In genomic region chr19:46860125-46860845, GRCh38 we compare ENCODE assay signal across 1 cellular context.
A peak's percentile ranks its signal among the peaks of the same experiment; 100 is the strongest.
TF ChIP-seq lines count a peak whose summit lies in the region.

No MANE protein-coding gene starts in this region.

TF ChIP-seq in HepG2, 621 proteins besides CTCF, POLR2A, EP300 and RAD21 (continued from another document and continues in another):
- TF ChIP-seq CBX5 (CRISPR knock-in tag; IDR thresholded peaks at IDR 0.05; ENCODE audit: borderline replicate concordance) = no peak
- peak; percentile 74 for TF ChIP-seq ZNF317 (CRISPR knock-in tag; IDR thresholded peaks at IDR 0.05)
- TF ChIP-seq CREM (IDR thresholded peaks at IDR 0.05) = peak; percentile 69
- TF ChIP-seq CREM (CRISPR knock-in tag; IDR thresholded peaks at IDR 0.05) = no peak
- TF ChIP-seq NR2F6 (IDR thresholded peaks at IDR 0.05) = no peak; the same call in 1 of the 2 replicates
- no peak for TF ChIP-seq NR2F6 (CRISPR knock-in tag; IDR thresholded peaks at IDR 0.05)
- 0 out of 2 replicates have a peak, but pooled peaks have one; percentile 32 for TF ChIP-seq ZNF331 (CRISPR knock-in tag; IDR thresholded peaks at IDR 0.05)
- TF ChIP-seq TERF1 (CRISPR knock-in tag; IDR thresholded peaks at IDR 0.05) = no peak; the same call in 1 of the 2 replicates
- TF ChIP-seq, protein P1, sequence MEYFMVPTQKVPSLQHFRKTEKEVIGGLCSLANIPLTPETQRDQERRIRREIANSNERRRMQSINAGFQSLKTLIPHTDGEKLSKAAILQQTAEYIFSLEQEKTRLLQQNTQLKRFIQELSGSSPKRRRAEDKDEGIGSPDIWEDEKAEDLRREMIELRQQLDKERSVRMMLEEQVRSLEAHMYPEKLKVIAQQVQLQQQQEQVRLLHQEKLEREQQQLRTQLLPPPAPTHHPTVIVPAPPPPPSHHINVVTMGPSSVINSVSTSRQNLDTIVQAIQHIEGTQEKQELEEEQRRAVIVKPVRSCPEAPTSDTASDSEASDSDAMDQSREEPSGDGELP (IDR thresholded peaks at IDR 0.05; ENCODE audit: borderline replicate concordance, low read depth) = peak; percentile 9; the same call in 1 of the 2 replicates
- TF ChIP-seq FOXO1 (CRISPR knock-in tag; IDR thresholded peaks at IDR 0.05) = no peak
- TF ChIP-seq ZNF432 (CRISPR knock-in tag; IDR thresholded peaks at IDR 0.05; ENCODE audit: borderline replicate concordance) = no peak
- peak; percentile 72 for TF ChIP-seq ZFY (CRISPR knock-in tag; IDR thresholded peaks at IDR 0.05)
- TF ChIP-seq ZBTB4 (CRISPR knock-in tag; IDR thresholded peaks at IDR 0.05; ENCODE audit: borderline replicate concordance) = no peak
- no peak for TF ChIP-seq ZMAT5 (CRISPR knock-in tag; IDR thresholded peaks at IDR 0.05; ENCODE audit: borderline replicate concordance, low read depth)
- peak; percentile 41; the same call in 1 of the 2 replicates for TF ChIP-seq ZFAT (CRISPR knock-in tag; conservative IDR thresholded peaks at IDR 0.05)
- TF ChIP-seq, protein P2, sequence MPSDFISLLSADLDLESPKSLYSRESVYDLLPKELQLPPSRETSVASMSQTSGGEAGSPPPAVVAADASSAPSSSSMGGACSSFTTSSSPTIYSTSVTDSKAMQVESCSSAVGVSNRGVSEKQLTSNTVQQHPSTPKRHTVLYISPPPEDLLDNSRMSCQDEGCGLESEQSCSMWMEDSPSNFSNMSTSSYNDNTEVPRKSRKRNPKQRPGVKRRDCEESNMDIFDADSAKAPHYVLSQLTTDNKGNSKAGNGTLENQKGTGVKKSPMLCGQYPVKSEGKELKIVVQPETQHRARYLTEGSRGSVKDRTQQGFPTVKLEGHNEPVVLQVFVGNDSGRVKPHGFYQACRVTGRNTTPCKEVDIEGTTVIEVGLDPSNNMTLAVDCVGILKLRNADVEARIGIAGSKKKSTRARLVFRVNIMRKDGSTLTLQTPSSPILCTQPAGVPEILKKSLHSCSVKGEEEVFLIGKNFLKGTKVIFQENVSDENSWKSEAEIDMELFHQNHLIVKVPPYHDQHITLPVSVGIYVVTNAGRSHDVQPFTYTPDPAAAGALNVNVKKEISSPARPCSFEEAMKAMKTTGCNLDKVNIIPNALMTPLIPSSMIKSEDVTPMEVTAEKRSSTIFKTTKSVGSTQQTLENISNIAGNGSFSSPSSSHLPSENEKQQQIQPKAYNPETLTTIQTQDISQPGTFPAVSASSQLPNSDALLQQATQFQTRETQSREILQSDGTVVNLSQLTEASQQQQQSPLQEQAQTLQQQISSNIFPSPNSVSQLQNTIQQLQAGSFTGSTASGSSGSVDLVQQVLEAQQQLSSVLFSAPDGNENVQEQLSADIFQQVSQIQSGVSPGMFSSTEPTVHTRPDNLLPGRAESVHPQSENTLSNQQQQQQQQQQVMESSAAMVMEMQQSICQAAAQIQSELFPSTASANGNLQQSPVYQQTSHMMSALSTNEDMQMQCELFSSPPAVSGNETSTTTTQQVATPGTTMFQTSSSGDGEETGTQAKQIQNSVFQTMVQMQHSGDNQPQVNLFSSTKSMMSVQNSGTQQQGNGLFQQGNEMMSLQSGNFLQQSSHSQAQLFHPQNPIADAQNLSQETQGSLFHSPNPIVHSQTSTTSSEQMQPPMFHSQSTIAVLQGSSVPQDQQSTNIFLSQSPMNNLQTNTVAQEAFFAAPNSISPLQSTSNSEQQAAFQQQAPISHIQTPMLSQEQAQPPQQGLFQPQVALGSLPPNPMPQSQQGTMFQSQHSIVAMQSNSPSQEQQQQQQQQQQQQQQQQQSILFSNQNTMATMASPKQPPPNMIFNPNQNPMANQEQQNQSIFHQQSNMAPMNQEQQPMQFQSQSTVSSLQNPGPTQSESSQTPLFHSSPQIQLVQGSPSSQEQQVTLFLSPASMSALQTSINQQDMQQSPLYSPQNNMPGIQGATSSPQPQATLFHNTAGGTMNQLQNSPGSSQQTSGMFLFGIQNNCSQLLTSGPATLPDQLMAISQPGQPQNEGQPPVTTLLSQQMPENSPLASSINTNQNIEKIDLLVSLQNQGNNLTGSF (CRISPR knock-in tag; IDR thresholded peaks at IDR 0.05) = no peak
- TF ChIP-seq ZFX (CRISPR knock-in tag; IDR thresholded peaks at IDR 0.05; ENCODE audit: low read depth) = peak; percentile 69
- no peak for TF ChIP-seq ARNT (IDR thresholded peaks at IDR 0.05)
- no peak for TF ChIP-seq JUND (CRISPR knock-in tag; IDR thresholded peaks at IDR 0.05)
- TF ChIP-seq, protein P3, sequence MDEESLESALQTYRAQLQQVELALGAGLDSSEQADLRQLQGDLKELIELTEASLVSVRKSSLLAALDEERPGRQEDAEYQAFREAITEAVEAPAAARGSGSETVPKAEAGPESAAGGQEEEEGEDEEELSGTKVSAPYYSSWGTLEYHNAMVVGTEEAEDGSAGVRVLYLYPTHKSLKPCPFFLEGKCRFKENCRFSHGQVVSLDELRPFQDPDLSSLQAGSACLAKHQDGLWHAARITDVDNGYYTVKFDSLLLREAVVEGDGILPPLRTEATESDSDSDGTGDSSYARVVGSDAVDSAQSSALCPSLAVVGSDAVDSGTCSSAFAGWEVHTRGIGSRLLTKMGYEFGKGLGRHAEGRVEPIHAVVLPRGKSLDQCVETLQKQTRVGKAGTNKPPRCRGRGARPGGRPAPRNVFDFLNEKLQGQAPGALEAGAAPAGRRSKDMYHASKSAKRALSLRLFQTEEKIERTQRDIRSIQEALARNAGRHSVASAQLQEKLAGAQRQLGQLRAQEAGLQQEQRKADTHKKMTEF (CRISPR knock-in tag; IDR thresholded peaks at IDR 0.05) = peak; percentile 64
- TF ChIP-seq, protein P4, sequence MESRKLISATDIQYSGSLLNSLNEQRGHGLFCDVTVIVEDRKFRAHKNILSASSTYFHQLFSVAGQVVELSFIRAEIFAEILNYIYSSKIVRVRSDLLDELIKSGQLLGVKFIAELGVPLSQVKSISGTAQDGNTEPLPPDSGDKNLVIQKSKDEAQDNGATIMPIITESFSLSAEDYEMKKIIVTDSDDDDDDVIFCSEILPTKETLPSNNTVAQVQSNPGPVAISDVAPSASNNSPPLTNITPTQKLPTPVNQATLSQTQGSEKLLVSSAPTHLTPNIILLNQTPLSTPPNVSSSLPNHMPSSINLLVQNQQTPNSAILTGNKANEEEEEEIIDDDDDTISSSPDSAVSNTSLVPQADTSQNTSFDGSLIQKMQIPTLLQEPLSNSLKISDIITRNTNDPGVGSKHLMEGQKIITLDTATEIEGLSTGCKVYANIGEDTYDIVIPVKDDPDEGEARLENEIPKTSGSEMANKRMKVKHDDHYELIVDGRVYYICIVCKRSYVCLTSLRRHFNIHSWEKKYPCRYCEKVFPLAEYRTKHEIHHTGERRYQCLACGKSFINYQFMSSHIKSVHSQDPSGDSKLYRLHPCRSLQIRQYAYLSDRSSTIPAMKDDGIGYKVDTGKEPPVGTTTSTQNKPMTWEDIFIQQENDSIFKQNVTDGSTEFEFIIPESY (CRISPR knock-in tag; IDR thresholded peaks at IDR 0.05) = no peak
- TF ChIP-seq TFDP2 (CRISPR knock-in tag; IDR thresholded peaks at IDR 0.05) = peak; percentile 90
- no peak for TF ChIP-seq KLF15 (CRISPR knock-in tag; IDR thresholded peaks at IDR 0.05; ENCODE audit: borderline replicate concordance)
- TF ChIP-seq, protein P5, sequence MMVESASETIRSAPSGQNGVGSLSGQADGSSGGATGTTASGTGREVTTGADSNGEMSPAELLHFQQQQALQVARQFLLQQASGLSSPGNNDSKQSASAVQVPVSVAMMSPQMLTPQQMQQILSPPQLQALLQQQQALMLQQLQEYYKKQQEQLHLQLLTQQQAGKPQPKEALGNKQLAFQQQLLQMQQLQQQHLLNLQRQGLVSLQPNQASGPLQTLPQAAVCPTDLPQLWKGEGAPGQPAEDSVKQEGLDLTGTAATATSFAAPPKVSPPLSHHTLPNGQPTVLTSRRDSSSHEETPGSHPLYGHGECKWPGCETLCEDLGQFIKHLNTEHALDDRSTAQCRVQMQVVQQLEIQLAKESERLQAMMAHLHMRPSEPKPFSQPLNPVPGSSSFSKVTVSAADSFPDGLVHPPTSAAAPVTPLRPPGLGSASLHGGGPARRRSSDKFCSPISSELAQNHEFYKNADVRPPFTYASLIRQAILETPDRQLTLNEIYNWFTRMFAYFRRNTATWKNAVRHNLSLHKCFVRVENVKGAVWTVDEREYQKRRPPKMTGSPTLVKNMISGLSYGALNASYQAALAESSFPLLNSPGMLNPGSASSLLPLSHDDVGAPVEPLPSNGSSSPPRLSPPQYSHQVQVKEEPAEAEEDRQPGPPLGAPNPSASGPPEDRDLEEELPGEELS (CRISPR knock-in tag; IDR thresholded peaks at IDR 0.05) = no peak
- TF ChIP-seq, protein P6, sequence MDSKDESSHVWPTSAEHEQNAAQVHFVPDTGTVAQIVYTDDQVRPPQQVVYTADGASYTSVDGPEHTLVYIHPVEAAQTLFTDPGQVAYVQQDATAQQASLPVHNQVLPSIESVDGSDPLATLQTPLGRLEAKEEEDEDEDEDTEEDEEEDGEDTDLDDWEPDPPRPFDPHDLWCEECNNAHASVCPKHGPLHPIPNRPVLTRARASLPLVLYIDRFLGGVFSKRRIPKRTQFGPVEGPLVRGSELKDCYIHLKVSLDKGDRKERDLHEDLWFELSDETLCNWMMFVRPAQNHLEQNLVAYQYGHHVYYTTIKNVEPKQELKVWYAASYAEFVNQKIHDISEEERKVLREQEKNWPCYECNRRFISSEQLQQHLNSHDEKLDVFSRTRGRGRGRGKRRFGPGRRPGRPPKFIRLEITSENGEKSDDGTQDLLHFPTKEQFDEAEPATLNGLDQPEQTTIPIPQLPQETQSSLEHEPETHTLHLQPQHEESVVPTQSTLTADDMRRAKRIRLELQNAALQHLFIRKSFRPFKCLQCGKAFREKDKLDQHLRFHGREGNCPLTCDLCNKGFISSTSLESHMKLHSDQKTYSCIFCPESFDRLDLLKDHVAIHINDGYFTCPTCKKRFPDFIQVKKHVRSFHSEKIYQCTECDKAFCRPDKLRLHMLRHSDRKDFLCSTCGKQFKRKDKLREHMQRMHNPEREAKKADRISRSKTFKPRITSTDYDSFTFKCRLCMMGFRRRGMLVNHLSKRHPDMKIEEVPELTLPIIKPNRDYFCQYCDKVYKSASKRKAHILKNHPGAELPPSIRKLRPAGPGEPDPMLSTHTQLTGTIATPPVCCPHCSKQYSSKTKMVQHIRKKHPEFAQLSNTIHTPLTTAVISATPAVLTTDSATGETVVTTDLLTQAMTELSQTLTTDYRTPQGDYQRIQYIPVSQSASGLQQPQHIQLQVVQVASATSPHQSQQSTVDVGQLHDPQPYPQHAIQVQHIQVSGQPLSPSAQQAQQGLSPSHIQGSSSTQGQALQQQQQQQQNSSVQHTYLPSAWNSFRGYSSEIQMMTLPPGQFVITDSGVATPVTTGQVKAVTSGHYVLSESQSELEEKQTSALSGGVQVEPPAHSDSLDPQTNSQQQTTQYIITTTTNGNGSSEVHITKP (CRISPR knock-in tag; IDR thresholded peaks at IDR 0.05; ENCODE audit: low read depth) = no peak
- no peak for TF ChIP-seq U2AF2 (IDR thresholded peaks at IDR 0.05; ENCODE audit: low read depth, low read length)
- peak; percentile 79; the same call in 1 of the 2 replicates for TF ChIP-seq SRY (CRISPR knock-in tag; IDR thresholded peaks at IDR 0.05)
- TF ChIP-seq ZNF263 (CRISPR knock-in tag; IDR thresholded peaks at IDR 0.05) = no peak
- TF ChIP-seq FOXK2 (IDR thresholded peaks at IDR 0.05) = no peak
- no peak for TF ChIP-seq TRIM24 (CRISPR knock-in tag; IDR thresholded peaks at IDR 0.05)
- 0 out of 2 replicates have a peak, but pooled peaks have one; percentile 10 for TF ChIP-seq ZNF710 (CRISPR knock-in tag; IDR thresholded peaks at IDR 0.05; ENCODE audit: borderline replicate concordance)
